ENCODE assay signal across 8 cellular contexts in the genomic region with DNA sequence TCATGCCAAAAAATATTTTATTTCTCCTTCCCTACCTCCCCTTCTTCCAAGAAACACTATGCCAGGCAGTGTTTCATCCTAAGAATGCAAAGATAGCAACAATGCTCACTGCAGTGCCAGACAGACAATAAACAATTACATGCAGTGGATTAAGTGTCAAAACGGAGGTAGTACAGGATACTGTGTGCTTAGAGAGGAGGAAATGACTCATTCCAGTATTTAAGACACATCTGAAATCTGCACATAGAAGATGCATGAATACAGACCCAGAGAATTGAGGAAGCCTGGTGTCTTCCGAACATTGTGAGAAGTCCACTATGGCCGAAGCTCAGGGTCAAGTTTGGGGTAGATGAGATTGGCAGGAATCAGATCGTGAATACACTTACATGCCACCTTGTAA.
DNase-seq lines count a peak whose midpoint lies in the region; ATAC-seq and TF ChIP-seq lines count a peak whose summit lies in the region.

No MANE protein-coding gene starts in this region.

- intact Hi-C loops in sigmoid colon (cut with DNase I) = no loop called here

- H3K27ac Mint-ChIP-seq in progenitor cell of endocrine pancreas = no peak overlapping the region

- no peak overlapping the region for H3K4me3 Mint-ChIP-seq in progenitor cell of endocrine pancreas (ENCODE audit: low read depth)

- DNase-seq in AG08395 (ENCODE audit: low spot score) = peak; percentile 14
- DNase-seq in RKO (ENCODE audit: low spot score) = peak; percentile 54
- peak; percentile 63 for DNase-seq in fibroblast of mammary gland (ENCODE audit: low read depth)
- DNase-seq in hypothalamus (lab: John Stamatoyannopoulos, UW) = no peak
- no peak for DNase-seq in sigmoid colon
- no peak for DNase-seq in progenitor cell of endocrine pancreas (ENCODE audit: low spot score, unreplicated experiment)

- TF ChIP-seq CTCF in fibroblast of mammary gland (conservative IDR thresholded peaks at IDR 0.05; ENCODE audit: control insufficient read depth, insufficient read depth, low read depth, low read length) (no peak), sigmoid colon (IDR thresholded peaks at IDR 0.05) (no peak), progenitor cell of endocrine pancreas (IDR thresholded peaks at IDR 0.05; ENCODE audit: unreplicated experiment) (no peak)

- H3K9me3 ChIP-seq in sigmoid colon = no peaks in the 10 kb centered on the region

- ATAC-seq in GM18870 (IDR thresholded peaks at IDR 0.05; ENCODE audit: unreplicated experiment) = peak; percentile 59
- peak; percentile 46 for ATAC-seq in HG03045 (IDR thresholded peaks at IDR 0.05; ENCODE audit: unreplicated experiment)

- no peaks in the 10 kb centered on the region for H3K27me3 ChIP-seq in sigmoid colon

- no peak overlapping the region for H3K27ac ChIP-seq in sigmoid colon

- H3K4me1 Mint-ChIP-seq in progenitor cell of endocrine pancreas (ENCODE audit: low read depth) = peaks cover 2% of the 10 kb centered on the region

- 39 to 63% methylated on average over 4 of the region's 4 CpGs for WGBS in sigmoid colon, 2 donors

- no peaks in the 10 kb centered on the region for H3K9me3 Mint-ChIP-seq in progenitor cell of endocrine pancreas (ENCODE audit: low read depth)

- H3K27me3 Mint-ChIP-seq in progenitor cell of endocrine pancreas = no peaks in the 10 kb centered on the region

- no peak for TF ChIP-seq POLR2A in sigmoid colon (IDR thresholded peaks at IDR 0.05)

- H3K4me3 ChIP-seq in fibroblast of mammary gland (ENCODE audit: control insufficient read depth, low read depth, low read length) = no peak overlapping the region
- no peak overlapping the region for H3K4me3 ChIP-seq in sigmoid colon

- H3K36me3 Mint-ChIP-seq in progenitor cell of endocrine pancreas (ENCODE audit: insufficient read depth) = peaks cover 5% of the 10 kb centered on the region

- peaks cover 0 to 32% (median 27%) of the 10 kb centered on the region in 4 donors for H3K4me1 ChIP-seq in sigmoid colon

- no peak for TF ChIP-seq EP300 in sigmoid colon (IDR thresholded peaks at IDR 0.05)

- no peaks in the 10 kb centered on the region for H3K36me3 ChIP-seq in sigmoid colon

Comparison
In these comparisons a context has a peak if more than half of its experiments do, and no peak if none do; other contexts are left out.
1. DNase-seq: peak in AG08395 (single experiment), RKO (single experiment) and fibroblast of mammary gland (single experiment); none in hypothalamus (0 of 51), sigmoid colon (single experiment) and progenitor cell of endocrine pancreas (single experiment).